In the genomic region with DNA sequence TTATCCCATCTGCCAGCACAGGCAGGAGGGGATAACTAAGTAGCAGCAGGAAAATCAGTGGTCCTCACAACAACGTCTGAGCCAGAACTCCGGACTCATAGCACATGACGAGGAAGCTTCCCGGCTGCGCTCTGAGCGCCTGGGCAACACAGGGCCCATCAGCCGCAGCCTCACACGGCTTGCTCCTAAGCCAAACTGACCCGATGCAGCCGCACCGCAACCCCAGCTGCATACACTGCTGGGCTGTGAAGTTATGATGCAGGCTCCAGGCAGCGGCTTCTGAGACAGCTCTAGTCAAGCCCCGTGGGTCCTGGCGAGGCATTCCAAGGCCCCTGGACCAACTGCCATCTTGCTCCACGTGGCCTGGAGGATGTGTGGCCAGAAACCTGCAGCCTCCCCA, we compare ENCODE assay signal across 2 cellular contexts.
TF ChIP-seq lines count a peak whose summit lies in the region.

No MANE protein-coding gene starts in this region.

TF ChIP-seq in GM23338, 12 proteins besides CTCF, POLR2A, EP300 and RAD21 (continued from another document):
- TF ChIP-seq, protein P1, sequence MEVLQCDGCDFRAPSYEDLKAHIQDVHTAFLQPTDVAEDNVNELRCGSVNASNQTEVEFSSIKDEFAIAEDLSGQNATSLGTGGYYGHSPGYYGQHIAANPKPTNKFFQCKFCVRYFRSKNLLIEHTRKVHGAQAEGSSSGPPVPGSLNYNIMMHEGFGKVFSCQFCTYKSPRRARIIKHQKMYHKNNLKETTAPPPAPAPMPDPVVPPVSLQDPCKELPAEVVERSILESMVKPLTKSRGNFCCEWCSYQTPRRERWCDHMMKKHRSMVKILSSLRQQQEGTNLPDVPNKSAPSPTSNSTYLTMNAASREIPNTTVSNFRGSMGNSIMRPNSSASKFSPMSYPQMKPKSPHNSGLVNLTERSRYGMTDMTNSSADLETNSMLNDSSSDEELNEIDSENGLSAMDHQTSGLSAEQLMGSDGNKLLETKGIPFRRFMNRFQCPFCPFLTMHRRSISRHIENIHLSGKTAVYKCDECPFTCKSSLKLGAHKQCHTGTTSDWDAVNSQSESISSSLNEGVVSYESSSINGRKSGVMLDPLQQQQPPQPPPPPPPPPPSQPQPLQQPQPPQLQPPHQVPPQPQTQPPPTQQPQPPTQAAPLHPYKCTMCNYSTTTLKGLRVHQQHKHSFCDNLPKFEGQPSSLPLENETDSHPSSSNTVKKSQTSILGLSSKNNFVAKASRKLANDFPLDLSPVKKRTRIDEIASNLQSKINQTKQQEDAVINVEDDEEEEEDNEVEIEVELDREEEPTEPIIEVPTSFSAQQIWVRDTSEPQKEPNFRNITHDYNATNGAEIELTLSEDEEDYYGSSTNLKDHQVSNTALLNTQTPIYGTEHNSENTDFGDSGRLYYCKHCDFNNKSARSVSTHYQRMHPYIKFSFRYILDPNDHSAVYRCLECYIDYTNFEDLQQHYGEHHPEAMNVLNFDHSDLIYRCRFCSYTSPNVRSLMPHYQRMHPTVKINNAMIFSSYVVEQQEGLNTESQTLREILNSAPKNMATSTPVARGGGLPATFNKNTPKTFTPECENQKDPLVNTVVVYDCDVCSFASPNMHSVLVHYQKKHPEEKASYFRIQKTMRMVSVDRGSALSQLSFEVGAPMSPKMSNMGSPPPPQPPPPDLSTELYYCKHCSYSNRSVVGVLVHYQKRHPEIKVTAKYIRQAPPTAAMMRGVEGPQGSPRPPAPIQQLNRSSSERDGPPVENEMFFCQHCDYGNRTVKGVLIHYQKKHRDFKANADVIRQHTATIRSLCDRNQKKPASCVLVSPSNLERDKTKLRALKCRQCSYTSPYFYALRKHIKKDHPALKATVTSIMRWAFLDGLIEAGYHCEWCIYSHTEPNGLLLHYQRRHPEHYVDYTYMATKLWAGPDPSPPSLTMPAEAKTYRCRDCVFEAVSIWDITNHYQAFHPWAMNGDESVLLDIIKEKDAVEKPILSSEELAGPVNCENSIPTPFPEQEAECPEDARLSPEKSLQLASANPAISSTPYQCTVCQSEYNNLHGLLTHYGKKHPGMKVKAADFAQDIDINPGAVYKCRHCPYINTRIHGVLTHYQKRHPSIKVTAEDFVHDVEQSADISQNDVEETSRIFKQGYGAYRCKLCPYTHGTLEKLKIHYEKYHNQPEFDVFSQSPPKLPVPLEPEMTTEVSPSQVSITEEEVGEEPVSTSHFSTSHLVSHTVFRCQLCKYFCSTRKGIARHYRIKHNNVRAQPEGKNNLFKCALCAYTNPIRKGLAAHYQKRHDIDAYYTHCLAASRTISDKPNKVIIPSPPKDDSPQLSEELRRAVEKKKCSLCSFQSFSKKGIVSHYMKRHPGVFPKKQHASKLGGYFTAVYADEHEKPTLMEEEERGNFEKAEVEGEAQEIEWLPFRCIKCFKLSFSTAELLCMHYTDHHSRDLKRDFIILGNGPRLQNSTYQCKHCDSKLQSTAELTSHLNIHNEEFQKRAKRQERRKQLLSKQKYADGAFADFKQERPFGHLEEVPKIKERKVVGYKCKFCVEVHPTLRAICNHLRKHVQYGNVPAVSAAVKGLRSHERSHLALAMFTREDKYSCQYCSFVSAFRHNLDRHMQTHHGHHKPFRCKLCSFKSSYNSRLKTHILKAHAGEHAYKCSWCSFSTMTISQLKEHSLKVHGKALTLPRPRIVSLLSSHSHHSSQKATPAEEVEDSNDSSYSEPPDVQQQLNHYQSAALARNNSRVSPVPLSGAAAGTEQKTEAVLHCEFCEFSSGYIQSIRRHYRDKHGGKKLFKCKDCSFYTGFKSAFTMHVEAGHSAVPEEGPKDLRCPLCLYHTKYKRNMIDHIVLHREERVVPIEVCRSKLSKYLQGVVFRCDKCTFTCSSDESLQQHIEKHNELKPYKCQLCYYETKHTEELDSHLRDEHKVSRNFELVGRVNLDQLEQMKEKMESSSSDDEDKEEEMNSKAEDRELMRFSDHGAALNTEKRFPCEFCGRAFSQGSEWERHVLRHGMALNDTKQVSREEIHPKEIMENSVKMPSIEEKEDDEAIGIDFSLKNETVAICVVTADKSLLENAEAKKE (CRISPR knock-in tag; IDR thresholded peaks at IDR 0.05), result no peak
- TF ChIP-seq STAT1 (IDR thresholded peaks at IDR 0.05; ENCODE audit: unreplicated experiment) (no peak), ZNF331 (CRISPR knock-in tag; IDR thresholded peaks at IDR 0.05; ENCODE audit: low read depth) (no peak)
TF ChIP-seq in GM23338: peak in this region for 0.

TF ChIP-seq in WTC11, 78 proteins besides CTCF, POLR2A, EP300 and RAD21 (continued from another document):
- no peak for TF ChIP-seq NR1H2 (CRISPR knock-in tag; IDR thresholded peaks at IDR 0.05)
- TF ChIP-seq STAT6 (CRISPR knock-in tag; conservative IDR thresholded peaks at IDR 0.05; ENCODE audit: low read depth), result no peak
- no peak for TF ChIP-seq TCF7 (CRISPR knock-in tag; IDR thresholded peaks at IDR 0.05; ENCODE audit: low read depth)
